Comparison of ENCODE assay signal across 18 cellular contexts in the genomic region with DNA sequence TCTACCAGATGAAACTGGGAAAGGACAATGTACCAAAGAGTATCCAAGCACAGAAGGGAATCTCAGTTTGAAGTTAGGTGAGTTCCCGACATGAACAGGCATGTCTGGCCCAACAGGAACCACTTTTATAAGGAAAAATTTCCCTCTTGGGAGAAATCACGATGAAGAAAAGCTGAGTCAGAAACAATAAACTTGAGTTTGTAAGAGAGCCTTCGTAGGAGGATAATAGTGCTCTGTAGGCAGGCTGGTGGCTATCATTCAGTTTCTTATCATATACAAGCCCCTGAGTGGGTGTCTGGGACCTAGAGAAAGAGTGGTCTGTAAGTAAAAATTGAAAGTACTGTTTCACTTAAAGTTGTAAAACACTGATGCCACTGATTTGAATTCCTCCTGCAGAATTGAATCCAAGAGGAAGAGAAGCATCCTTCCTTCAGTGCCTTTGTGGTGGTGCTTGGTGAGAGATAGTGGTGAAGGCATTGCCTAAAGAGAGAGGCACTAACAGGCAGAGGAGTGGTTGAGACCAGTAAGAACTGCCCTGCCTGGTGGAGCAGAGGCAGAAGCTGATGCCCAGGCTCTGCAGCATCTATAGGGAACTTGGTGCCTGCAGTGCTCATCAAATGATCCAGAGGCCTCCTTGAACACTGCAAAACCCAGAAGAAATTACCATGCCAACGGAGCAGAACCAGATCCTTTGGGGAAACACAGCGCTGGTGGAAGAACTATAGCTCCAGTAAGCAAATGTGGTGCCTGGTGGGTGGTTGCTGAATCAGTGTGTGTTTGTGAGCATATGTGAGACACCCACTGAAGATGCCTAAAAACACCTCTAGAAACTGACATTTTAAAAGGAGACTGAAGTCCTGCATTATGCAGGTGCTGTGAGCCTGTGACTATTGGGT. TPM values are rescaled to one million over a fixed set of nuclear protein-coding genes. Genes with fewer than 3 reads are reported as not detected.
DNase-seq lines count a peak whose midpoint lies in the region; ATAC-seq, FAIRE-seq and TF ChIP-seq lines count a peak whose summit lies in the region.
"Had no signal": no experiment of that assay in that cellular context is flagged by ENCODE, and none has a peak within 500 bp of the region (broad histone marks: within the 10 kb centered on the region; RNA-seq: fewer than 3 reads in every experiment).

No MANE protein-coding gene starts in this region.

- H3K36me3 Mint-ChIP-seq in astrocyte (ENCODE audit: low read depth, unreplicated experiment) = no peaks in the 10 kb centered on the region

- no peaks in the 10 kb centered on the region for H3K27me3 Mint-ChIP-seq in astrocyte (ENCODE audit: low read depth, unreplicated experiment)

- peaks cover 12% of the 10 kb centered on the region for H3K4me1 Mint-ChIP-seq in astrocyte (ENCODE audit: low read depth, unreplicated experiment)

- no peak overlapping the region for H3K4me3 ChIP-seq in ACC112 (ENCODE audit: low read depth, low read length)
- H3K4me3 ChIP-seq in astrocyte (ENCODE audit: insufficient read depth, low read depth, low read length) = no peak overlapping the region
- H3K4me3 ChIP-seq: adrenal gland, thyroid gland had no signal

- FAIRE-seq in astrocyte (lab: Jason Lieb, UNC) = no peak

- H3K79me2 ChIP-seq in ACC112 (ENCODE audit: control insufficient read depth, insufficient read depth, low read length, unreplicated experiment) (no peaks in the 10 kb centered on the region), astrocyte (ENCODE audit: insufficient read depth, low read length) (no peaks in the 10 kb centered on the region)

- H3K4me3 Mint-ChIP-seq in astrocyte (ENCODE audit: unreplicated experiment) = no peak overlapping the region
- H3K4me3 Mint-ChIP-seq: activated T-cell treated with anti-CD3 and anti-CD28 coated beads, Interleukin-2, amount 50 U/mL, for 24 hours had no signal

- peak overlapping the region; percentile 38 for H2AFZ ChIP-seq in ACC112 (ENCODE audit: low read length, unreplicated experiment)
- H2AFZ ChIP-seq in astrocyte (ENCODE audit: low read depth, low read length) = peak overlapping the region; percentile 63

- H3K36me3 ChIP-seq in ACC112 (ENCODE audit: insufficient read depth, low read length) (no peaks in the 10 kb centered on the region), astrocyte (ENCODE audit: insufficient read depth, low read length) (no peaks in the 10 kb centered on the region)
- H3K36me3 ChIP-seq: adrenal gland, thyroid gland had no signal

- TF ChIP-seq CTCF in astrocyte (IDR thresholded peaks at IDR 0.05; ENCODE audit: insufficient read depth, low read depth, low read length) = no peak

- H3K27ac ChIP-seq in ACC112 (ENCODE audit: low read depth, low read length) = no peak overlapping the region; the same call in 1 of the 2 replicates
- no peak overlapping the region for H3K27ac ChIP-seq in astrocyte (ENCODE audit: low read depth, low read length)
- H3K27ac ChIP-seq: adrenal gland, thyroid gland had no signal

- H3K9me3 ChIP-seq in astrocyte (ENCODE audit: insufficient read depth, low read depth, low read length) = no peaks in the 10 kb centered on the region
- H3K9me3 ChIP-seq: adrenal gland, thyroid gland had no signal

- H4K20me1 ChIP-seq in astrocyte (ENCODE audit: insufficient read depth, low read length) = no peaks in the 10 kb centered on the region

- peak overlapping the region; percentile 3 for H3K4me2 ChIP-seq in astrocyte (ENCODE audit: low read length)

- H3K9me3 Mint-ChIP-seq in astrocyte (ENCODE audit: unreplicated experiment) = peaks cover 2% of the 10 kb centered on the region
- H3K9me3 Mint-ChIP-seq: activated T-cell treated with anti-CD3 and anti-CD28 coated beads, Interleukin-2, amount 50 U/mL, for 24 hours had no signal

- peak overlapping the region; percentile 27 for H3K27ac Mint-ChIP-seq in astrocyte (ENCODE audit: unreplicated experiment)
- H3K27ac Mint-ChIP-seq: activated T-cell treated with anti-CD3 and anti-CD28 coated beads, Interleukin-2, amount 50 U/mL, for 24 hours had no signal

- no peak overlapping the region for H3K9ac ChIP-seq in astrocyte (ENCODE audit: low read length)

- H3K4me1 ChIP-seq in ACC112 (ENCODE audit: control insufficient read depth, insufficient read depth, low read length, unreplicated experiment) (peaks cover 12% of the 10 kb centered on the region), astrocyte (ENCODE audit: insufficient read depth, low read length) (peaks cover 6% of the 10 kb centered on the region)
- H3K4me1 ChIP-seq: adrenal gland, thyroid gland had no signal

- H3K27me3 ChIP-seq in ACC112 (ENCODE audit: insufficient read depth, low read length) = no peaks in the 10 kb centered on the region
- no peaks in the 10 kb centered on the region for H3K27me3 ChIP-seq in astrocyte (ENCODE audit: insufficient read depth, low read length)
- H3K27me3 ChIP-seq: adrenal gland, thyroid gland had no signal

- DNase-seq in LHCN-M2 (ENCODE audit: low read depth) = peak; percentile 13
- DNase-seq in astrocyte (ENCODE audit: low read depth) = peak; percentile 3
- peak; percentile 2 for DNase-seq in glomerular visceral epithelial cell (ENCODE audit: extremely low spot score)
- DNase-seq in NCI-H187 (lab: John Stamatoyannopoulos, UW) = no peak
- DNase-seq in ureter (ENCODE audit: low spot score) = no peak
- no peak for DNase-seq in NCI-H187 treated with DMSO at 0.1 percent for 48 hours (lab: John Stamatoyannopoulos, UW)
- DNase-seq: activated CD4-positive, alpha-beta T cell treated with anti-CD3 and anti-CD28 coated beads, Interleukin-2, amount 50 U/mL, for 1 hour; activated T-cell treated with anti-CD3 and anti-CD28 coated beads, Interleukin-2, amount 50 U/mL, for 24 hours; adrenal gland; COR-L47; left colon; NCI-H1092; SHP77 treated with DMSO at 0.1 percent for 48 hours; stimulated activated CD4-positive, alpha-beta T cell treated with anti-CD3 and anti-CD28 coated beads, Interleukin-15, amount 100 ng/mL, for 24 hours; T-helper 9 cell; thyroid gland had no signal

- ATAC-seq in HG03521 (IDR thresholded peaks at IDR 0.05; ENCODE audit: unreplicated experiment) = no peak
- ATAC-seq: left colon had no signal

RNA-seq across cellular contexts. Expression of gene METAP1, which starts 31.7 kb away (rescaled TPM):
- total RNA-seq in LHCN-M2 (2014; rRNA removed) (61.9 and 62.7 TPM in 2 replicates), astrocyte (54.2 and 60.9 TPM in 2 replicates), ureter (96.5 TPM)
- 22.5 TPM for polyA plus RNA-seq in LHCN-M2 (2012)

RNA-seq across cellular contexts. Expression of gene EIF4E, which starts 34.9 kb away (rescaled TPM):
- total RNA-seq in LHCN-M2 (2014; rRNA removed) (163 and 195 TPM in 2 replicates), astrocyte (103 and 110 TPM in 2 replicates), ureter (89.1 TPM)
- polyA plus RNA-seq in LHCN-M2 (2012) = 49.7 TPM

Comparison
In these comparisons a context has a peak if more than half of its experiments do, and no peak if none do; other contexts are left out.
1. DNase-seq: peak in LHCN-M2 (single experiment), astrocyte (single experiment) and glomerular visceral epithelial cell (single experiment); none in NCI-H187 (0 of 2), ureter (single experiment) and NCI-H187 treated with DMSO at 0.1 percent for 48 hours (single experiment).